In the genomic region with DNA sequence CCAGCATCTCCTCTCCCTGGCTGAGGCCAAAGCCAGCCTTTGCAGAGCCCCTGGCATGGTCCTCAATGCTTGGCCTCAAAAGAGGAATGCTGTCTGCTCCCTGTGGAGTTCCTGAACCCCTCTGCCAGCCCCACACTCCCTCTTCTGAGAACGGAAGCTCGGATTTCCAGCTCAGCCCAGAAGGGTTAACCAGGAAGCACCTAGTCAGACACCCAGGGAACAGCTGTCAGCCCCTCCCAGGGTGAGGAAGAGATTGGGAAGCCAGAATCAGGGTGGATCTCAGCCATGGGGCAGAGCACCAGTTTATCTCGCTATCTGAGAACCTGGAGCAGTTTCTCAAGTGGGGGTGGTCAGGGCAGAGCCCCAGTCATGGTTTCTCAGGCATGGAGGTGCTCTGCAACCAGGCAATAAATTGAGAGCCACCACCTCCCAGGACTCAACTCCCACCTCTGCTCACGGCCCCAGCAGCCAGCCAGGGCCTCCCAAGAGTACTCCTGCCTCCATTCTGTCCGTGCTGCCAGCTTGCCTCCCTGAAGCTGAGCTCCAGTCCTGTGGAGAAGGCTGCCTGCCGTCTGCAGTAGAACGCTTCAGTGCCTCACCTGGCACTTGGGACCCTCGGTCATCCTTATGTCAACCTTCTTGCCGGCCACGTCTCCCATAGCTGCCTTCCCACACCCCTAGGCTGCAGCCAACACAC, we compare ENCODE assay signal across 26 cellular contexts. TPM values are rescaled to one million over a fixed set of nuclear protein-coding genes. Genes with fewer than 3 reads are reported as not detected.
"Had no signal": no experiment of that assay in that cellular context is flagged by ENCODE, and none has a peak within 500 bp of the region (broad histone marks: within the 10 kb centered on the region; RNA-seq: fewer than 3 reads in every experiment).

No MANE protein-coding gene starts in this region.

- H3K27ac ChIP-seq: heart left ventricle, neutrophil, testis, transverse colon had no signal

- H3K27ac Mint-ChIP-seq: naive thymus-derived CD4-positive, alpha-beta T cell; nephron progenitor cell; stimulated activated naive B cell treated with anti-CD40 and anti-IgM and Interleukin-4, amounts not matched to agents 10 μg/mL and 1 μg/mL and 100 μg/mL, for 72 hours; stimulated activated naive CD8-positive, alpha-beta T cell treated with anti-CD3 and anti-CD28 coated beads, Interleukin-15, amount 100 ng/mL, for 72 hours had no signal

- DNase-seq: dermis blood vessel endothelial cell; heart left ventricle; hippocampal formation; kidney glomerular epithelial cell; mesendoderm; naive thymus-derived CD4-positive, alpha-beta T cell; nephron progenitor cell; posterior cingulate gyrus; stimulated activated CD4-positive, alpha-beta T cell treated with anti-CD3 and anti-CD28 coated beads, Interleukin-2, amount 100 ng/mL, for 24 hours; stimulated activated CD4-positive, alpha-beta T cell treated with anti-CD3 and anti-CD28 coated beads, Interleukin-4, amount 100 ng/mL, for 4 hours; stimulated activated naive B cell treated with anti-CD40 and anti-IgM and Interleukin-4, amounts not matched to agents 10 μg/mL and 1 μg/mL and 100 μg/mL, for 72 hours; stimulated activated naive CD8-positive, alpha-beta T cell treated with anti-CD3 and anti-CD28 coated beads, Interleukin-15, amount 100 ng/mL, for 72 hours; testis; transverse colon had no signal

- H3K27me3 ChIP-seq: testis had no signal

- H3K36me3 ChIP-seq: heart left ventricle, neutrophil, transverse colon had no signal

- H3K4me3 Mint-ChIP-seq: naive thymus-derived CD4-positive, alpha-beta T cell; nephron progenitor cell; stimulated activated naive B cell treated with anti-CD40 and anti-IgM and Interleukin-4, amounts not matched to agents 10 μg/mL and 1 μg/mL and 100 μg/mL, for 72 hours; stimulated activated naive CD8-positive, alpha-beta T cell treated with anti-CD3 and anti-CD28 coated beads, Interleukin-15, amount 100 ng/mL, for 72 hours had no signal

- H3K9me3 ChIP-seq: neutrophil, testis had no signal

- H3K4me3 ChIP-seq: heart left ventricle, skin epidermis, testis, transverse colon had no signal

- ATAC-seq: heart left ventricle; naive thymus-derived CD4-positive, alpha-beta T cell; sciatic nerve; stimulated activated naive B cell treated with anti-CD40 and anti-IgM and Interleukin-4, amounts not matched to agents 10 μg/mL and 1 μg/mL and 100 μg/mL, for 72 hours; stimulated activated naive CD8-positive, alpha-beta T cell treated with anti-CD3 and anti-CD28 coated beads, Interleukin-15, amount 100 ng/mL, for 72 hours had no signal

- FAIRE-seq: colon, endothelial cell of umbilical vein, frontal cortex had no signal

- H3K4me1 ChIP-seq: testis had no signal

RNA-seq across cellular contexts. Expression of gene FOXE1, which starts 7.6 kb away (rescaled TPM):
- total RNA-seq: endothelial cell of umbilical vein; frontal cortex; heart left ventricle; liver; lung microvascular endothelial cell; naive thymus-derived CD4-positive, alpha-beta T cell; osteoblast; pulmonary artery endothelial cell; sciatic nerve; subcutaneous adipose tissue; transverse colon; urinary bladder had no signal
- polyA plus RNA-seq: endothelial cell of umbilical vein, heart left ventricle, liver, urinary bladder had no signal
